Comparison of ENCODE assay signal across 23 cellular contexts in genomic region chr15:56817690-56818089, GRCh38.
DNase-seq lines count a peak whose midpoint lies in the region; ATAC-seq and TF ChIP-seq lines count a peak whose summit lies in the region.
"Had no signal": no experiment of that assay in that cellular context is flagged by ENCODE, and none has a peak within 500 bp of the region (broad histone marks: within the 10 kb centered on the region; RNA-seq: fewer than 3 reads in every experiment).

No MANE protein-coding gene starts in this region.

- H3K79me2 ChIP-seq in ACC112 (ENCODE audit: control insufficient read depth, insufficient read depth, low read length, unreplicated experiment) (no peaks in the 10 kb centered on the region), neural cell (replicated peaks; ENCODE audit: insufficient read depth, low read length) (no peaks in the 10 kb centered on the region)

- 0 out of 2 replicates have a peak overlapping the region, but pooled peaks have one; percentile 38 for H4K91ac ChIP-seq in IMR-90 (ENCODE audit: insufficient read depth, low read depth, low read length)

- peaks cover 6% of the 10 kb centered on the region; the same call in 1 of the 2 replicates for H3K9me1 ChIP-seq in IMR-90 (ENCODE audit: insufficient read depth, low read length)

- CTCF ChIA-PET in IMR-90 (lab: Yijun Ruan, JAX) = interaction anchor here (0.7 kb wide), 1 partner anchor 48 kb away, joined by 3 read pairs; no protein-coding TSS in a partner anchor
- CTCF ChIA-PET in activated CD4-positive, alpha-beta T cell treated with anti-CD3 and anti-CD28 coated beads, Interleukin-2, amount 10 ng/mL, durations not matched to agents 7 days and 5 days (lab: Charles Lee) = no interaction called here

- H3K4me1 ChIP-seq in ACC112 (ENCODE audit: control insufficient read depth, insufficient read depth, low read length, unreplicated experiment) (peaks cover 24% of the 10 kb centered on the region), IMR-90 (ENCODE audit: control insufficient read depth, insufficient read depth, low read length) (peaks cover 8% of the 10 kb centered on the region)
- H3K4me1 ChIP-seq: colonic mucosa had no signal

- dilution Hi-C loops in IMR-90 (cut with HindIII; ENCODE audit: low sequenced_read_pairs, unreplicated experiment) = no loop called here

- H2BK15ac ChIP-seq in IMR-90 (ENCODE audit: low read depth, low read length) = peak overlapping the region; percentile 41; the same call in 1 of the 3 replicates

- peak overlapping the region in 1 of 2 experiments; percentile 59; a peak in 2 of 4 replicates for H4K8ac ChIP-seq in IMR-90 (ENCODE audit: low read depth in 2 of 2, low read length in 2 of 2)

- peak overlapping the region; percentile 41; the same call in 1 of the 2 replicates for H3K4ac ChIP-seq in IMR-90 (ENCODE audit: low read depth, low read length)

- intact Hi-C loops in IMR-90 (cut with micrococcal nuclease) = no loop called here

- POLR2A ChIA-PET in IMR-90 (lab: Charles Lee; ENCODE audit: unreplicated experiment) = no interaction called here
- POLR2A ChIA-PET in activated CD4-positive, alpha-beta T cell treated with anti-CD3 and anti-CD28 coated beads, Interleukin-2, amount 10 ng/mL, durations not matched to agents 7 days and 5 days (lab: Charles Lee) = no interaction called here

- H3K4me2 ChIP-seq in IMR-90 (ENCODE audit: low read depth, low read length) (no peak overlapping the region), neural cell (ENCODE audit: low read length) (no peak overlapping the region)

- no peak for TF ChIP-seq EP300 in neural cell (conservative IDR thresholded peaks at IDR 0.05; ENCODE audit: poor library complexity, severe bottlenecking)

- no peak for TF ChIP-seq POLR2A in IMR-90 (IDR thresholded peaks at IDR 0.05; ENCODE audit: low read depth, low read length)

- no peaks in the 10 kb centered on the region for H3K9me2 ChIP-seq in neural cell (ENCODE audit: insufficient read depth, low read length)

- peak overlapping the region in 1 of 5 experiments; percentile 4 for H3K4me3 Mint-ChIP-seq in brain
- H3K4me3 Mint-ChIP-seq in stimulated activated memory B cell treated with anti-CD40 and anti-IgM and Interleukin-4, amounts not matched to agents 10 μg/mL and 1 μg/mL and 100 μg/mL, for 72 hours = no peak overlapping the region
- H3K4me3 Mint-ChIP-seq in activated CD4-positive, alpha-beta T cell treated with anti-CD3 and anti-CD28 coated beads, Interleukin-2, amount 10 ng/mL, durations not matched to agents 7 days and 5 days = no peak overlapping the region
- H3K4me3 Mint-ChIP-seq: activated B cell treated with CpG ODN at 0.5 μM for 24 hours; activated naive CD8-positive, alpha-beta T cell treated with anti-CD3 and anti-CD28 coated beads, Interleukin-2, amount 10 ng/mL, durations not matched to agents 7 days and 5 days; CD14-positive monocyte; naive B cell had no signal

- TF ChIP-seq CTCF in IMR-90 (conservative IDR thresholded peaks at IDR 0.05; ENCODE audit: low read depth, low read length) (no peak), brain (conservative IDR thresholded peaks at IDR 0.05) (no peak), neural cell (IDR thresholded peaks at IDR 0.05; ENCODE audit: poor library complexity, severe bottlenecking) (no peak)

- no peak for TF ChIP-seq RAD21 in IMR-90 (IDR thresholded peaks at IDR 0.05; ENCODE audit: low read length)
- TF ChIP-seq RAD21 in neural cell (conservative IDR thresholded peaks at IDR 0.05) = no peak

- peaks cover 50% of the 10 kb centered on the region for H3K4me1 Mint-ChIP-seq in brain
- H3K4me1 Mint-ChIP-seq in stimulated activated memory B cell treated with anti-CD40 and anti-IgM and Interleukin-4, amounts not matched to agents 10 μg/mL and 1 μg/mL and 100 μg/mL, for 72 hours = peaks cover 8% of the 10 kb centered on the region
- peaks cover 3% of the 10 kb centered on the region for H3K4me1 Mint-ChIP-seq in activated CD4-positive, alpha-beta T cell treated with anti-CD3 and anti-CD28 coated beads, Interleukin-2, amount 10 ng/mL, durations not matched to agents 7 days and 5 days

- H3K27me3 ChIP-seq in ACC112 (ENCODE audit: insufficient read depth, low read length) (no peaks in the 10 kb centered on the region), IMR-90 (ENCODE audit: control insufficient read depth, insufficient read depth, low read length) (no peaks in the 10 kb centered on the region), neural cell (ENCODE audit: insufficient read depth, low read depth, low read length) (no peaks in the 10 kb centered on the region)
- H3K27me3 ChIP-seq: colonic mucosa, sigmoid colon had no signal

- no peak; the same call in 1 of the 2 replicates for ATAC-seq in IMR-90 (ENCODE audit: low read depth)
- ATAC-seq in stimulated activated memory B cell treated with anti-CD40 and anti-IgM and Interleukin-4, amounts not matched to agents 10 μg/mL and 1 μg/mL and 100 μg/mL, for 72 hours = no peak

- H2AFZ ChIP-seq in ACC112 (ENCODE audit: low read length, unreplicated experiment) (peak overlapping the region; percentile 11), IMR-90 (replicated peaks; ENCODE audit: low read length, poor library complexity) (peak overlapping the region; percentile 36), neural cell (ENCODE audit: low read depth, low read length) (no peak overlapping the region)

- no peaks in the 10 kb centered on the region for H3K9me3 ChIP-seq in IMR-90 (ENCODE audit: control insufficient read depth, insufficient read depth, low read length)
- no peaks in the 10 kb centered on the region for H3K9me3 ChIP-seq in neural cell (ENCODE audit: low read length)
- H3K9me3 ChIP-seq: colonic mucosa, sigmoid colon had no signal

- DNase-seq in IMR-90 (no peak), NCI-H526 (lab: John Stamatoyannopoulos, UW) (no peak), EL (no peak)
- DNase-seq in activated CD4-positive, alpha-beta T cell treated with anti-CD3 and anti-CD28 coated beads, Interleukin-2, amount 10 ng/mL, durations not matched to agents 7 days and 5 days = no peak
- DNase-seq: activated B cell treated with CpG ODN at 0.5 μM for 24 hours; activated CD4-positive, alpha-beta T cell treated with anti-CD3 and anti-CD28 coated beads, Interleukin-2, amount 50 U/mL, for 48 hours; activated CD8-positive, alpha-beta memory T cell treated with anti-CD3 and anti-CD28 coated beads, Interleukin-2, amount 50 U/mL, for 48 hours; activated effector memory CD4-positive, alpha-beta T cell treated with Interleukin-2 at 50 U/mL for 16 hours; activated naive CD8-positive, alpha-beta T cell treated with anti-CD3 and anti-CD28 coated beads, Interleukin-2, amount 10 ng/mL, durations not matched to agents 7 days and 5 days; colonic mucosa; kidney; naive B cell; NCI-H1930; NCI-H2227 treated with DMSO at 0.1 percent for 48 hours; posterior cingulate gyrus; sigmoid colon; substantia nigra had no signal

- H3K79me1 ChIP-seq in IMR-90 (ENCODE audit: low read depth in 1 of 2, low read length in 2 of 2) = no peaks in the 10 kb centered on the region

- in situ Hi-C loops in IMR-90 (cut with MboI; ENCODE audit: low sequenced_read_pairs) = loop anchor here (25.0 kb wide), 1 partner anchor 720 kb away; no protein-coding TSS in a partner anchor

- no TSS peak for BruUV-seq in IMR-90 (replicated peaks; lab: Mats Ljungman, UMichigan)

- H3K27ac ChIP-seq in ACC112 (ENCODE audit: low read depth, low read length) (peak overlapping the region; percentile 32; the same call in 1 of the 2 replicates), IMR-90 (ENCODE audit: insufficient read depth, low read length) (no peak overlapping the region), neural cell (ENCODE audit: low read length) (no peak overlapping the region)
- H3K27ac ChIP-seq: colonic mucosa, sigmoid colon, SK-N-MC had no signal

- H3K9me3 Mint-ChIP-seq in brain = peaks cover 0 to 4% (median 0%) of the 10 kb centered on the region in 5 experiments
- H3K9me3 Mint-ChIP-seq in stimulated activated memory B cell treated with anti-CD40 and anti-IgM and Interleukin-4, amounts not matched to agents 10 μg/mL and 1 μg/mL and 100 μg/mL, for 72 hours = no peaks in the 10 kb centered on the region
- H3K9me3 Mint-ChIP-seq in activated CD4-positive, alpha-beta T cell treated with anti-CD3 and anti-CD28 coated beads, Interleukin-2, amount 10 ng/mL, durations not matched to agents 7 days and 5 days = no peaks in the 10 kb centered on the region
- H3K9me3 Mint-ChIP-seq: activated B cell treated with CpG ODN at 0.5 μM for 24 hours; activated naive CD8-positive, alpha-beta T cell treated with anti-CD3 and anti-CD28 coated beads, Interleukin-2, amount 10 ng/mL, durations not matched to agents 7 days and 5 days; naive B cell had no signal

- H4K5ac ChIP-seq in IMR-90 (ENCODE audit: low read depth, low read length) = no peak overlapping the region

- H3K4me3 ChIP-seq in ACC112 (ENCODE audit: low read depth, low read length) = 0 out of 2 replicates have a peak overlapping the region, but pooled peaks have one; percentile 0
- no peak overlapping the region for H3K4me3 ChIP-seq in IMR-90 (ENCODE audit: insufficient read depth, low read depth, low read length)
- peak overlapping the region; percentile 15 for H3K4me3 ChIP-seq in neural cell (ENCODE audit: low read length)
- H3K4me3 ChIP-seq: colonic mucosa, sigmoid colon, SK-N-MC had no signal

- peak overlapping the region in 4 of 5 experiments; percentile 19 to 95 (median 62) for H3K27ac Mint-ChIP-seq in brain
- no peak overlapping the region for H3K27ac Mint-ChIP-seq in stimulated activated memory B cell treated with anti-CD40 and anti-IgM and Interleukin-4, amounts not matched to agents 10 μg/mL and 1 μg/mL and 100 μg/mL, for 72 hours
- H3K27ac Mint-ChIP-seq in activated CD4-positive, alpha-beta T cell treated with anti-CD3 and anti-CD28 coated beads, Interleukin-2, amount 10 ng/mL, durations not matched to agents 7 days and 5 days = no peak overlapping the region
- H3K27ac Mint-ChIP-seq: activated B cell treated with CpG ODN at 0.5 μM for 24 hours; activated naive CD8-positive, alpha-beta T cell treated with anti-CD3 and anti-CD28 coated beads, Interleukin-2, amount 10 ng/mL, durations not matched to agents 7 days and 5 days; CD14-positive monocyte had no signal

- peak overlapping the region; percentile 69; the same call in 1 of the 2 replicates for H2AK5ac ChIP-seq in IMR-90 (ENCODE audit: low read depth, low read length)

- H2BK5ac ChIP-seq in IMR-90 (ENCODE audit: low read depth, low read length, poor library complexity, severe bottlenecking) = no peak overlapping the region

- no peak overlapping the region for H2AK9ac ChIP-seq in IMR-90 (replicated peaks; ENCODE audit: low read depth, low read length, poor library complexity)

- no peak overlapping the region for H3K23ac ChIP-seq in IMR-90 (ENCODE audit: low read depth, low read length)

- peak overlapping the region; percentile 59; the same call in 1 of the 2 replicates for H2BK20ac ChIP-seq in IMR-90 (ENCODE audit: low read depth, low read length)

- no peaks in the 10 kb centered on the region for H3K27me3 Mint-ChIP-seq in brain
- no peaks in the 10 kb centered on the region for H3K27me3 Mint-ChIP-seq in stimulated activated memory B cell treated with anti-CD40 and anti-IgM and Interleukin-4, amounts not matched to agents 10 μg/mL and 1 μg/mL and 100 μg/mL, for 72 hours
- H3K27me3 Mint-ChIP-seq in activated CD4-positive, alpha-beta T cell treated with anti-CD3 and anti-CD28 coated beads, Interleukin-2, amount 10 ng/mL, durations not matched to agents 7 days and 5 days = no peaks in the 10 kb centered on the region
- H3K27me3 Mint-ChIP-seq: activated B cell treated with CpG ODN at 0.5 μM for 24 hours; activated naive CD8-positive, alpha-beta T cell treated with anti-CD3 and anti-CD28 coated beads, Interleukin-2, amount 10 ng/mL, durations not matched to agents 7 days and 5 days; naive B cell had no signal

- no peak overlapping the region for H3K56ac ChIP-seq in IMR-90 (ENCODE audit: extremely low read depth, insufficient read depth, low read length)

- H3K9ac ChIP-seq in IMR-90 (ENCODE audit: low read depth, low read length) (no peak overlapping the region), neural cell (ENCODE audit: low read length) (no peak overlapping the region)

- H3K36me3 ChIP-seq in ACC112 (ENCODE audit: insufficient read depth, low read length) (no peaks in the 10 kb centered on the region), IMR-90 (ENCODE audit: control insufficient read depth, insufficient read depth, low read length) (no peaks in the 10 kb centered on the region), neural cell (ENCODE audit: insufficient read depth, low read length) (no peaks in the 10 kb centered on the region)
- H3K36me3 ChIP-seq: colonic mucosa, sigmoid colon had no signal

- H4K20me1 ChIP-seq in IMR-90 (ENCODE audit: insufficient read depth, low read length) (no peaks in the 10 kb centered on the region), neural cell (ENCODE audit: insufficient read depth) (no peaks in the 10 kb centered on the region)

- H3K36me3 Mint-ChIP-seq in brain = no peaks in the 10 kb centered on the region
- no peaks in the 10 kb centered on the region for H3K36me3 Mint-ChIP-seq in stimulated activated memory B cell treated with anti-CD40 and anti-IgM and Interleukin-4, amounts not matched to agents 10 μg/mL and 1 μg/mL and 100 μg/mL, for 72 hours
- no peaks in the 10 kb centered on the region for H3K36me3 Mint-ChIP-seq in activated CD4-positive, alpha-beta T cell treated with anti-CD3 and anti-CD28 coated beads, Interleukin-2, amount 10 ng/mL, durations not matched to agents 7 days and 5 days (ENCODE audit: low read depth)
- H3K36me3 Mint-ChIP-seq: activated naive CD8-positive, alpha-beta T cell treated with anti-CD3 and anti-CD28 coated beads, Interleukin-2, amount 10 ng/mL, durations not matched to agents 7 days and 5 days; CD14-positive monocyte; naive B cell had no signal

- peak overlapping the region; percentile 22; the same call in 1 of the 2 replicates for H3K14ac ChIP-seq in IMR-90 (replicated peaks; ENCODE audit: low read depth, low read length)

- H2BK120ac ChIP-seq in IMR-90 (ENCODE audit: low read depth, low read length) = 0 out of 2 replicates have a peak overlapping the region, but pooled peaks have one; percentile 62

- H3F3A ChIP-seq in neural cell (ENCODE audit: insufficient read depth, low read length, poor library complexity, severe bottlenecking) = no peaks in the 10 kb centered on the region

- no peak overlapping the region for H3K18ac ChIP-seq in IMR-90 (ENCODE audit: low read depth, low read length)

Comparison
In these comparisons a context has a peak if more than half of its experiments do, and no peak if none do; other contexts are left out.
1. H3K27ac Mint-ChIP-seq: peak in brain (4 of 5); none in stimulated activated memory B cell treated with anti-CD40 and anti-IgM and Interleukin-4, amounts not matched to agents 10 μg/mL and 1 μg/mL and 100 μg/mL, for 72 hours (single experiment) and activated CD4-positive, alpha-beta T cell treated with anti-CD3 and anti-CD28 coated beads, Interleukin-2, amount 10 ng/mL, durations not matched to agents 7 days and 5 days (single experiment).